ENCODE assay signal across 32 cellular contexts in genomic region chr4:81235982-81236749, GRCh38. TPM values are rescaled to one million over a fixed set of nuclear protein-coding genes. Genes with fewer than 3 reads are reported as not detected.
"Had no signal": no experiment of that assay in that cellular context is flagged by ENCODE, and none has a peak within 500 bp of the region (broad histone marks: within the 10 kb centered on the region; RNA-seq: fewer than 3 reads in every experiment).

No MANE protein-coding gene starts in this region.

- H3K4me1 Mint-ChIP-seq: activated B cell treated with CpG ODN at 0.5 μM for 24 hours; activated naive CD4-positive, alpha-beta T cell treated with anti-CD3 and anti-CD28 coated beads, Interleukin-2, amount 50 U/mL, for 24 hours; activated naive CD8-positive, alpha-beta T cell treated with anti-CD3 and anti-CD28 coated beads for 36 hours; activated naive CD8-positive, alpha-beta T cell treated with anti-CD3 and anti-CD28 coated beads, Interleukin-2, amount 50 U/mL, for 24 hours; T-helper 17 cell had no signal

- H3K36me3 ChIP-seq: adrenal gland, colonic mucosa, esophagus squamous epithelium, heart left ventricle, WERI-Rb-1 had no signal

- H3K4me1 ChIP-seq: adrenal gland, body of pancreas, colonic mucosa, esophagus squamous epithelium, heart left ventricle had no signal

- DNase-seq: activated B cell treated with CpG ODN at 0.5 μM for 24 hours; activated CD4-positive, alpha-beta T cell treated with anti-CD3 and anti-CD28 coated beads for 48 hours; activated CD4-positive, alpha-beta T cell treated with anti-CD3 and anti-CD28 coated beads, Interleukin-2, amount 50 U/mL, for 1 hour; activated CD4-positive, alpha-beta T cell treated with anti-CD3 and anti-CD28 coated beads, Interleukin-2, amount 50 U/mL, for 48 hours; activated CD8-positive, alpha-beta memory T cell treated with anti-CD3 and anti-CD28 coated beads for 24 hours; activated CD8-positive, alpha-beta T cell treated with anti-CD3 and anti-CD28 coated beads for 36 hours; activated effector memory CD4-positive, alpha-beta T cell treated with anti-CD3 and anti-CD28 coated beads, Interleukin-2, amount 50 U/mL, for 16 hours; activated naive CD4-positive, alpha-beta T cell treated with anti-CD3 and anti-CD28 coated beads for 36 hours; activated naive CD8-positive, alpha-beta T cell treated with anti-CD3 and anti-CD28 coated beads for 36 hours; activated naive CD8-positive, alpha-beta T cell treated with anti-CD3 and anti-CD28 coated beads, Interleukin-2, amount 50 U/mL, for 24 hours; activated T-cell treated with anti-CD3 and anti-CD28 coated beads, Interleukin-2, amount 50 U/mL, for 48 hours; adrenal gland; amygdala; aorta; body of pancreas; caudate nucleus; colonic mucosa; effector CD8-positive, alpha-beta T cell; esophagus squamous epithelium; heart left ventricle; T-helper 1 cell; T-helper 17 cell; T1000; WERI-Rb-1 had no signal

- H3K4me3 Mint-ChIP-seq: activated B cell treated with CpG ODN at 0.5 μM for 24 hours; activated CD8-positive, alpha-beta T cell treated with anti-CD3 and anti-CD28 coated beads for 36 hours; activated naive CD4-positive, alpha-beta T cell treated with anti-CD3 and anti-CD28 coated beads for 36 hours; activated naive CD4-positive, alpha-beta T cell treated with anti-CD3 and anti-CD28 coated beads, Interleukin-2, amount 50 U/mL, for 24 hours; activated naive CD8-positive, alpha-beta T cell treated with anti-CD3 and anti-CD28 coated beads for 36 hours; activated naive CD8-positive, alpha-beta T cell treated with anti-CD3 and anti-CD28 coated beads, Interleukin-2, amount 50 U/mL, for 24 hours; activated T-helper 1 cell treated with anti-CD3 and anti-CD28 coated beads, Interleukin-12 subunit alpha, Interleukin-12 subunit beta, Interleukin-2, Interleukin-4 antibody, amounts not matched to agents 30 ng/mL and 10 ng/mL and 1 ng/mL, durations not matched to agents 14 hours and 24 hours and 36 hours; T-helper 17 cell; T-helper 2 cell treated with Interferon-gamma antibody and Interleukin-4, amounts not matched to agents 5 μg/mL and 100 μg/mL, for 36 hours had no signal

- H3K27me3 Mint-ChIP-seq: activated B cell treated with CpG ODN at 0.5 μM for 24 hours; activated CD8-positive, alpha-beta T cell treated with anti-CD3 and anti-CD28 coated beads for 36 hours had no signal

- H3K36me3 Mint-ChIP-seq: activated naive CD4-positive, alpha-beta T cell treated with anti-CD3 and anti-CD28 coated beads, Interleukin-2, amount 50 U/mL, for 24 hours had no signal

- H3K9me3 ChIP-seq: adrenal gland, body of pancreas, colonic mucosa had no signal

- H3K27me3 ChIP-seq: adrenal gland, body of pancreas, colonic mucosa, esophagus squamous epithelium, heart left ventricle had no signal

- H3K9me3 Mint-ChIP-seq: activated CD8-positive, alpha-beta T cell treated with anti-CD3 and anti-CD28 coated beads for 36 hours; activated T-helper 2 cell treated with anti-CD3 and anti-CD28 coated beads, Interferon-gamma antibody, Interleukin-2, Interleukin-4, amounts not matched to agents 10 μg/mL and 5 μg/mL and 100 μg/mL, durations not matched to agents 14 hours and 24 hours and 36 hours; T-helper 2 cell treated with Interferon-gamma antibody and Interleukin-4, amounts not matched to agents 5 μg/mL and 100 μg/mL, for 36 hours had no signal

- H3K4me3 ChIP-seq: adrenal gland, body of pancreas, colonic mucosa, esophagus squamous epithelium, heart left ventricle had no signal

- ATAC-seq: activated CD4-positive, CD25-positive, alpha-beta regulatory T cell treated with anti-CD3 and anti-CD28 coated beads, Interleukin-2, amount 50 U/mL, for 24 hours; activated CD8-positive, alpha-beta T cell treated with anti-CD3 and anti-CD28 coated beads for 36 hours; activated naive CD8-positive, alpha-beta T cell treated with anti-CD3 and anti-CD28 coated beads, Interleukin-2, amount 50 U/mL, for 24 hours; body of pancreas; heart left ventricle; T-helper 17 cell had no signal

- H3K27ac ChIP-seq: adrenal gland, body of pancreas, colonic mucosa, epithelial cell of prostate, esophagus squamous epithelium, heart left ventricle, WERI-Rb-1 had no signal

RNA-seq across cellular contexts. Expression of gene PRKG2, which starts 21.1 kb away (rescaled TPM):
- total RNA-seq: chondrocyte, endothelial cell of umbilical vein had no signal
- polyA plus RNA-seq: endothelial cell of umbilical vein had no signal
